ENCODE assay signal across 8 cellular contexts in the genomic region with DNA sequence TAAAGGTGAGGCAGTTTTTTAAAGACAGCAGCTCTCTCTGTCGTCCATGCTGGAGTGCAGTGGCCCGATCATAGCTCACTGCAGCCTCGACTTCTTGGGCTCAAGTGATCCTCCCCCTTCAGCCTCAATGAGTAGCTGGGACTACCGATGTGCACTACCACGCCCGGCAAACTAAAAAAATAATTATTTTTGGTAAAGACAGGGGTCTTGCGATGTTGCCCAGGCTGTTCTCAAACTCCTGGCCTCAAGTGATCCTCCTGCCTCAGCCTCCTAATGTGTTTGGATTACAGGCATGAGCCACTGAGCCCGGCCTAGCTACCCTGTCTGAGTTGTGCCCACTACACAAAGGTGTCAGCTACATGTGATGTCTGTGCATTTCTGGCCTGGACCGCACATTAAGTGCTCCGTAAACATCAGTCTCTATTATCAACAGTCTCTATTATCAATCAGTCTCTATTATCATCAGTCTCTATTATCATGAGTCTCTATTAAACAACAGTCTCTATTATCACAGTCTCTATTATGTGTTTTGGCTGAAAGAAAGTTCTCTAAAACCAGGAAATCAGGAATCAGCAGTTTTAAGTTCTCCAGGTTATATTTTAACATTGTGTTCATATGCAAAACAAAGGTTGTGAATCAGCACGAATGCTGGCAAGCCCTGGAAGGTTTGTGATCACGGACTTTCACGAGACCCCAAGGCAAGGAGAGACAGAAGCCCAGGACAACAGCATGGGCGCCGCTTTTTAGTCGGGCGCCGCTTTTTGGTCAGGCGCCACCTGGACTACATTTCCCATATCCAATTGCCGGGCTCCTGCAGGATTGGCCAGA. TPM values are rescaled to one million over a fixed set of nuclear protein-coding genes. Genes with fewer than 3 reads are reported as not detected.
A peak's percentile ranks its signal among the peaks of the same experiment; 100 is the strongest.
DNase-seq lines count a peak whose midpoint lies in the region; ATAC-seq and TF ChIP-seq lines count a peak whose summit lies in the region.

No MANE protein-coding gene starts in this region.

- peaks cover 9% of the 10 kb centered on the region for H3K9me3 Mint-ChIP-seq in endodermal cell
- H3K9me3 Mint-ChIP-seq in osteocyte (ENCODE audit: unreplicated experiment), result no peaks in the 10 kb centered on the region

- H3K9me3 ChIP-seq in DND-41 (ENCODE audit: insufficient read depth, low read length, severe bottlenecking), result no peaks in the 10 kb centered on the region
- H3K9me3 ChIP-seq in OCI-LY3 (ENCODE audit: insufficient read depth, low read length), result no peaks in the 10 kb centered on the region
- peaks cover 8% of the 10 kb centered on the region for H3K9me3 ChIP-seq in endodermal cell (ENCODE audit: control insufficient read depth, low read length)

- peak overlapping the region; percentile 86 for H3K4me3 Mint-ChIP-seq in endodermal cell
- H3K4me3 Mint-ChIP-seq in osteocyte (ENCODE audit: unreplicated experiment), result peak overlapping the region; percentile 90

- H3K4me1 Mint-ChIP-seq in endodermal cell (peaks cover 5% of the 10 kb centered on the region), osteocyte (ENCODE audit: unreplicated experiment) (peaks cover 11% of the 10 kb centered on the region)

- peak overlapping the region; percentile 85 for H3K4me2 ChIP-seq in DND-41 (ENCODE audit: insufficient read depth, low read length)
- peak overlapping the region; percentile 82 for H3K4me2 ChIP-seq in OCI-LY3 (ENCODE audit: low read length)

- H3K36me3 ChIP-seq in DND-41 (ENCODE audit: insufficient read depth, low read length) (peaks cover 10% of the 10 kb centered on the region), OCI-LY3 (replicated peaks; ENCODE audit: low read depth, low read length) (no peaks in the 10 kb centered on the region), endodermal cell (ENCODE audit: control insufficient read depth, insufficient read depth, low read length) (no peaks in the 10 kb centered on the region)

- H3K27ac ChIP-seq in DND-41 (ENCODE audit: low read length) (peak overlapping the region; percentile 72), OCI-LY3 (ENCODE audit: low read length) (peak overlapping the region; percentile 73), endodermal cell (ENCODE audit: low read depth, low read length) (no peak overlapping the region), foreskin keratinocyte (no peak overlapping the region)

- TF ChIP-seq CTCF in DND-41 (IDR thresholded peaks at IDR 0.05; ENCODE audit: borderline replicate concordance, extremely low read depth, low read length, poor library complexity, severe bottlenecking), result no peak
- TF ChIP-seq CTCF in OCI-LY3 (IDR thresholded peaks at IDR 0.05; ENCODE audit: low read depth, low read length), result no peak
- no peak for TF ChIP-seq CTCF in endodermal cell (conservative IDR thresholded peaks at IDR 0.05)
- no peak for TF ChIP-seq CTCF in osteocyte (IDR thresholded peaks at IDR 0.05)
- TF ChIP-seq CTCF in foreskin keratinocyte (conservative IDR thresholded peaks at IDR 0.05), result no peak

- WGBS in endodermal cell (ENCODE audit: insufficient coverage in 1 of 2, insufficient read length in 1 of 2), 2 experiments, result 46 to 48% methylated on average over 17 to 20 of the region's 20 CpGs

- peaks cover 14% of the 10 kb centered on the region; the same call in 1 of the 2 replicates for H4K20me1 ChIP-seq in DND-41 (ENCODE audit: insufficient read depth, low read length)
- no peaks in the 10 kb centered on the region for H4K20me1 ChIP-seq in OCI-LY3 (ENCODE audit: insufficient read depth, low read length)

- H3K9ac ChIP-seq in DND-41 (ENCODE audit: low read depth, low read length) (peak overlapping the region; percentile 94), OCI-LY3 (ENCODE audit: low read length) (peak overlapping the region; percentile 88), endodermal cell (ENCODE audit: extremely low read depth, low read length, poor library complexity, severe bottlenecking) (peak overlapping the region; percentile 91)

- H3K27ac Mint-ChIP-seq in endodermal cell, result peak overlapping the region; percentile 92
- H3K27ac Mint-ChIP-seq in osteocyte (ENCODE audit: unreplicated experiment), result peak overlapping the region; percentile 92

- peaks cover 26% of the 10 kb centered on the region for H3K27me3 Mint-ChIP-seq in endodermal cell (ENCODE audit: insufficient read depth)
- peaks cover 9% of the 10 kb centered on the region for H3K27me3 Mint-ChIP-seq in osteocyte (ENCODE audit: unreplicated experiment)

- no peak for DNase-seq in DND-41
- DNase-seq in endodermal cell, result no peak
- no peak for DNase-seq in osteocyte (ENCODE audit: extremely low spot score, unreplicated experiment)
- DNase-seq in GDM1 (lab: John Stamatoyannopoulos, UW), result no peak
- no peak for DNase-seq in putamen (ENCODE audit: low spot score)
- no peak for DNase-seq in foreskin keratinocyte

- H2AFZ ChIP-seq in DND-41 (ENCODE audit: low read depth, low read length) (peak overlapping the region; percentile 97), OCI-LY3 (ENCODE audit: low read depth, low read length) (peak overlapping the region; percentile 95)

- H3K79me2 ChIP-seq in DND-41 (ENCODE audit: insufficient read depth, low read length), result peaks cover 39% of the 10 kb centered on the region
- peaks cover 9% of the 10 kb centered on the region for H3K79me2 ChIP-seq in OCI-LY3 (ENCODE audit: low read length)

- peaks cover 6% of the 10 kb centered on the region for H3K36me3 Mint-ChIP-seq in endodermal cell (ENCODE audit: low read depth)
- H3K36me3 Mint-ChIP-seq in osteocyte (ENCODE audit: unreplicated experiment), result no peaks in the 10 kb centered on the region

- peaks cover 33% of the 10 kb centered on the region for H3K4me1 ChIP-seq in DND-41 (ENCODE audit: insufficient read depth, low read length)
- H3K4me1 ChIP-seq in OCI-LY3 (ENCODE audit: low read length), result peaks cover 22% of the 10 kb centered on the region
- H3K4me1 ChIP-seq in endodermal cell (ENCODE audit: control insufficient read depth, insufficient read depth, low read length), result no peaks in the 10 kb centered on the region
- H3K4me1 ChIP-seq in foreskin keratinocyte, result peaks cover 10% of the 10 kb centered on the region

- no peak for ATAC-seq in DND-41 (ENCODE audit: insufficient read depth, low read depth)
- no peak for ATAC-seq in HG02870 (IDR thresholded peaks at IDR 0.05; ENCODE audit: unreplicated experiment)
- ATAC-seq in foreskin keratinocyte, result no peak

- H3K4me3 ChIP-seq in DND-41 (ENCODE audit: low read depth in 1 of 2, low read length in 2 of 2) (peak overlapping the region; percentile 33 to 90; a peak in 3 of 4 replicates), OCI-LY3 (ENCODE audit: low read length) (peak overlapping the region; percentile 90), endodermal cell (ENCODE audit: low read length) (peak overlapping the region; percentile 94)

- H3K27me3 ChIP-seq in DND-41 (ENCODE audit: insufficient read depth, low read length, poor library complexity) (peaks cover 1% of the 10 kb centered on the region), OCI-LY3 (ENCODE audit: low read depth, low read length) (peaks cover 11% of the 10 kb centered on the region), endodermal cell (ENCODE audit: control insufficient read depth, insufficient read depth, low read length, poor library complexity, severe bottlenecking) (no peaks in the 10 kb centered on the region), foreskin keratinocyte (peaks cover 5% of the 10 kb centered on the region)

RNA-seq across cellular contexts. Expression of a gene that starts 0.7 kb away (rescaled TPM):
- total RNA-seq in endodermal cell, result 10 to 100 TPM; 30.0 to 35.4 TPM
- polyA plus RNA-seq in endodermal cell (2013, experiment 1 of 2), result 28.1 TPM
- 29.5 TPM for polyA plus RNA-seq in endodermal cell (2013, experiment 2 of 2)
- 28.2 and 29.7 TPM in 2 replicates for total RNA-seq in osteocyte
- 7.6 and 10.1 TPM in 2 replicates for total RNA-seq in foreskin keratinocyte
- polyA plus RNA-seq in foreskin keratinocyte, result 4.0 and 8.0 TPM in 2 replicates

Comparison
In these comparisons a context has a peak if more than half of its experiments do, and no peak if none do; other contexts are left out.
1. H3K27ac ChIP-seq: peak in DND-41 (single experiment) and OCI-LY3 (single experiment); none in endodermal cell (single experiment) and foreskin keratinocyte (single experiment).
2. Peak in every context shown above with its lines, with median percentiles within 50 percentile points of each other: H3K4me3 ChIP-seq and H3K9ac ChIP-seq.